In genomic region chr4:73664470-73664869, GRCh38 we compare ENCODE assay signal across 26 cellular contexts. TPM values are rescaled to one million over a fixed set of nuclear protein-coding genes. Genes with fewer than 3 reads are reported as not detected.
DNase-seq lines count a peak whose midpoint lies in the region; TF ChIP-seq lines count a peak whose summit lies in the region.
"Had no signal": no experiment of that assay in that cellular context is flagged by ENCODE, and none has a peak within 500 bp of the region (broad histone marks: within the 10 kb centered on the region; RNA-seq: fewer than 3 reads in every experiment).

No MANE protein-coding gene starts in this region.

- H3F3A ChIP-seq in OCI-LY1 (ENCODE audit: insufficient read depth, low read length) = no peaks in the 10 kb centered on the region

- no peaks in the 10 kb centered on the region for H3K9me2 ChIP-seq in OCI-LY1 (ENCODE audit: low read depth, low read length)

- no peak overlapping the region for H3K9ac ChIP-seq in OCI-LY1 (ENCODE audit: low read length)
- H3K9ac ChIP-seq in skeletal muscle satellite cell (ENCODE audit: low read depth, low read length) = peak overlapping the region; percentile 22

- no peaks in the 10 kb centered on the region for H4K20me1 ChIP-seq in OCI-LY1 (ENCODE audit: insufficient read depth, low read length)
- H4K20me1 ChIP-seq: BLaER1 treated with 17β-estradiol and CSF1 and Interleukin-3, amounts not matched to agents 10 nM and 100 nM had no signal

- H3K36me3 Mint-ChIP-seq in MCF 10A (ENCODE audit: insufficient read depth, unreplicated experiment) (peaks cover under 1% of the 10 kb centered on the region), chondrocyte (ENCODE audit: low read depth) (no peaks in the 10 kb centered on the region)
- H3K36me3 Mint-ChIP-seq: CD4-positive, alpha-beta memory T cell had no signal

- no peaks in the 10 kb centered on the region for H3K79me2 ChIP-seq in OCI-LY1 (ENCODE audit: insufficient read depth, low read length)

- H3K27ac ChIP-seq in breast epithelium = no peak overlapping the region
- H3K27ac ChIP-seq in OCI-LY1 (ENCODE audit: low read depth, low read length, poor library complexity, severe bottlenecking) = peak overlapping the region; percentile 63
- no peak overlapping the region for H3K27ac ChIP-seq in vagina
- H3K27ac ChIP-seq: SJCRH30 had no signal

- H3K36me3 ChIP-seq in breast epithelium (no peaks in the 10 kb centered on the region), OCI-LY1 (ENCODE audit: insufficient read depth, low read length) (no peaks in the 10 kb centered on the region), skeletal muscle satellite cell (ENCODE audit: insufficient read depth, low read length) (no peaks in the 10 kb centered on the region), vagina (no peaks in the 10 kb centered on the region)
- H3K36me3 ChIP-seq: BLaER1 treated with 17β-estradiol and CSF1 and Interleukin-3, amounts not matched to agents 10 nM and 100 nM; SJCRH30 had no signal

- no peaks in the 10 kb centered on the region for H3K27me3 ChIP-seq in breast epithelium
- H3K27me3 ChIP-seq in OCI-LY1 (ENCODE audit: insufficient read depth, low read length) = no peaks in the 10 kb centered on the region
- no peaks in the 10 kb centered on the region for H3K27me3 ChIP-seq in skeletal muscle satellite cell (ENCODE audit: control insufficient read depth, insufficient read depth, low read length)
- H3K27me3 ChIP-seq in vagina = no peaks in the 10 kb centered on the region
- H3K27me3 ChIP-seq: BLaER1 treated with 17β-estradiol and CSF1 and Interleukin-3, amounts not matched to agents 10 nM and 100 nM; SJCRH30 had no signal

- no peak for TF ChIP-seq CTCF in MCF 10A (IDR thresholded peaks at IDR 0.05; ENCODE audit: unreplicated experiment)
- TF ChIP-seq CTCF in breast epithelium (IDR thresholded peaks at IDR 0.05) = no peak
- no peak for TF ChIP-seq CTCF in OCI-LY1 (IDR thresholded peaks at IDR 0.05; ENCODE audit: low read length)
- no peak for TF ChIP-seq CTCF in chondrocyte (IDR thresholded peaks at IDR 0.05)
- no peak for TF ChIP-seq CTCF in vagina (IDR thresholded peaks at IDR 0.05)

- no peaks in the 10 kb centered on the region for H3K4me1 ChIP-seq in breast epithelium
- H3K4me1 ChIP-seq in OCI-LY1 (ENCODE audit: insufficient read depth, low read length, severe bottlenecking) = peaks cover 46% of the 10 kb centered on the region
- peaks cover 59% of the 10 kb centered on the region for H3K4me1 ChIP-seq in skeletal muscle satellite cell (ENCODE audit: control insufficient read depth, insufficient read depth, low read length)
- H3K4me1 ChIP-seq in vagina = peaks cover 8% of the 10 kb centered on the region
- H3K4me1 ChIP-seq: Caco-2 had no signal

- H3K4me1 Mint-ChIP-seq in MCF 10A (ENCODE audit: insufficient read depth, unreplicated experiment) (peaks cover 11% of the 10 kb centered on the region), chondrocyte (ENCODE audit: low read depth) (peaks cover 37% of the 10 kb centered on the region)
- H3K4me1 Mint-ChIP-seq: CD4-positive, alpha-beta memory T cell had no signal

- no peak overlapping the region for H3K4me3 ChIP-seq in breast epithelium
- no peak overlapping the region for H3K4me3 ChIP-seq in OCI-LY1 (ENCODE audit: low read depth, low read length, poor library complexity, severe bottlenecking)
- no peak overlapping the region for H3K4me3 ChIP-seq in skeletal muscle satellite cell (ENCODE audit: low read length)
- H3K4me3 ChIP-seq in vagina = no peak overlapping the region
- H3K4me3 ChIP-seq: BLaER1 treated with 17β-estradiol and CSF1 and Interleukin-3, amounts not matched to agents 10 nM and 100 nM; SJCRH30 had no signal

- CTCF ChIA-PET in MCF 10A (lab: Yijun Ruan, JAX) = interaction anchor here (0.8 to 9.1 kb wide), 10 partner anchors 9 to 469 kb away, joined by 4 to 183 read pairs (median 25); partner anchors contain the start of gene CXCL2

- no peak overlapping the region for H3K4me2 ChIP-seq in OCI-LY1 (ENCODE audit: low read length)
- no peak overlapping the region for H3K4me2 ChIP-seq in skeletal muscle satellite cell (ENCODE audit: low read length)

- no peak for DNase-seq in MCF 10A (ENCODE audit: unreplicated experiment)
- DNase-seq in breast epithelium (ENCODE audit: low spot score in 2 of 2) = no peak
- no peak for DNase-seq in chondrocyte (ENCODE audit: low spot score)
- no peak for DNase-seq in NCI-H2196 (lab: John Stamatoyannopoulos, UW; ENCODE audit: unreplicated experiment)
- no peak for DNase-seq in cardiac septum (ENCODE audit: low spot score)
- no peak for DNase-seq in vagina (ENCODE audit: extremely low spot score in 2 of 2)
- DNase-seq: 8988T; Caco-2; CD4-positive, alpha-beta memory T cell; DMS 273 treated with DMSO at 0.1 percent for 48 hours; DMS79; GF-D8; H7; KG1; NCI-H1048; NCI-H1417; NCI-H1694; NCI-H2029 treated with DMSO at 0.1 percent for 48 hours; NCI-H2227 treated with DMSO at 0.1 percent for 48 hours; NCI-H526 treated with DMSO at 0.1 percent for 48 hours; SJCRH30; T-helper 1 cell had no signal

- no peaks in the 10 kb centered on the region for H3K9me3 Mint-ChIP-seq in MCF 10A (ENCODE audit: unreplicated experiment)
- H3K9me3 Mint-ChIP-seq in chondrocyte (ENCODE audit: low read depth) = no peaks in the 10 kb centered on the region
- H3K9me3 Mint-ChIP-seq: CD4-positive, alpha-beta memory T cell had no signal

- intact Hi-C loops in MCF 10A (cut with micrococcal nuclease) = loop anchor here (5.0 kb wide), 1 partner anchor 373 kb away; the partner anchor contains the start of gene CXCL3
- intact Hi-C loops in breast epithelium (cut with DNase I; ENCODE audit: low total_unique reads) = no loop called here
- intact Hi-C loops in cardiac septum (cut with DNase I) = loop anchor here (5.0 kb wide), 2 partner anchors 258 to 468 kb away; no protein-coding TSS in a partner anchor
- intact Hi-C loops in vagina (cut with DNase I) = loop anchor here (10.0 kb wide), 1 partner anchor 470 kb away; no protein-coding TSS in a partner anchor

- H2AFZ ChIP-seq in OCI-LY1 (ENCODE audit: low read length) = peak overlapping the region; percentile 97; the same call in 1 of the 2 replicates

- no TSS peak for BruUV-seq in MCF 10A (replicated peaks; lab: Mats Ljungman, UMichigan)

- TF ChIP-seq POLR2A in breast epithelium (IDR thresholded peaks at IDR 0.05) (no peak), vagina (IDR thresholded peaks at IDR 0.05) (no peak)

- H3K27me3 Mint-ChIP-seq in MCF 10A (ENCODE audit: insufficient read depth, unreplicated experiment) (no peaks in the 10 kb centered on the region), chondrocyte (ENCODE audit: low read depth) (no peaks in the 10 kb centered on the region)
- H3K27me3 Mint-ChIP-seq: CD4-positive, alpha-beta memory T cell had no signal

- H3K9me3 ChIP-seq in breast epithelium (no peaks in the 10 kb centered on the region), OCI-LY1 (ENCODE audit: low read length) (no peaks in the 10 kb centered on the region), skeletal muscle satellite cell (replicated peaks; ENCODE audit: low read length) (no peaks in the 10 kb centered on the region), vagina (no peaks in the 10 kb centered on the region)
- H3K9me3 ChIP-seq: BLaER1 treated with 17β-estradiol and CSF1 and Interleukin-3, amounts not matched to agents 10 nM and 100 nM; Caco-2; SJCRH30 had no signal

- POLR2A ChIA-PET in MCF 10A (lab: Yijun Ruan, JAX) = interaction anchor here (0.9 to 8.6 kb wide), 2 partner anchors 188 to 201 kb away, joined by 3 to 40 read pairs; no protein-coding TSS in a partner anchor

- H3K4me3 Mint-ChIP-seq in MCF 10A (ENCODE audit: unreplicated experiment) (no peak overlapping the region), chondrocyte (ENCODE audit: unreplicated experiment) (no peak overlapping the region)
- H3K4me3 Mint-ChIP-seq: CD4-positive, alpha-beta memory T cell had no signal

- H3K27ac Mint-ChIP-seq in MCF 10A (ENCODE audit: low read depth, unreplicated experiment) (peak overlapping the region; percentile 33), chondrocyte (ENCODE audit: unreplicated experiment) (peak overlapping the region; percentile 42)
- H3K27ac Mint-ChIP-seq: CD4-positive, alpha-beta memory T cell had no signal

RNA-seq across cellular contexts. Expression of gene RASSF6, which starts 44.2 kb away (rescaled TPM):
- 1.6 and 2.4 TPM in 2 replicates for total RNA-seq in MCF 10A (2022)
- 10 to 100 TPM in 1 of 3 donors, 1 to 10 TPM in 1, not detected in 1; 4.6 to 11.7 TPM for total RNA-seq in breast epithelium
- not detected in 3 replicates for total RNA-seq in chondrocyte
- total RNA-seq in skeletal muscle satellite cell (2012; rRNA removed) = under 0.01 and 0.22 TPM in 2 replicates
- not detected for total RNA-seq in cardiac septum
- 16.9 TPM for total RNA-seq in vagina
- total RNA-seq: Right ventricle myocardium inferior had no signal
